In the genomic region with DNA sequence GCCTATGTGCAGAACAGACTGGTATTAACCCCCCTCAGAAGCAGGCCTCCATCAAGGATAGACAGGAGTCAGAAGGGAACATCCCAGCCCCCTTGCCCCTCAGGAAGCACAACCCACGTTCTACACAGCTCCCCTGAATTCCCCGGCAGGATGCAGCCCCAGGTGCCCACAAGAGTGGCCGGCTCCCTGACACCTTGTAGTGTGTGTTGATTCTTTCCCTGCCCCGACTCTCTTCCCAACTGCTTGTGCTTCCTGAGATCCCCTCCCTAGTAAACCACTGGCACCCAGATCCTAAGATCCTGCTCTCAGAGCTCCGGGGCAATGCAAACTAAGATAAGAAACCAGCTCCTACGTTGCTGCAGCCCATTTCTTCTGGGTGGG, we compare ENCODE assay signal across 9 cellular contexts. TPM values are rescaled to one million over a fixed set of nuclear protein-coding genes. Genes with fewer than 3 reads are reported as not detected.
DNase-seq lines count a peak whose midpoint lies in the region; ATAC-seq and TF ChIP-seq lines count a peak whose summit lies in the region.
"Had no signal": no experiment of that assay in that cellular context is flagged by ENCODE, and none has a peak within 500 bp of the region (broad histone marks: within the 10 kb centered on the region; RNA-seq: fewer than 3 reads in every experiment).

No MANE protein-coding gene starts in this region.

- H3K27me3 Mint-ChIP-seq in activated naive CD8-positive, alpha-beta T cell treated with anti-CD3 and anti-CD28 coated beads, Interleukin-2, amount 10 ng/mL, durations not matched to agents 7 days and 5 days: no peaks in the 10 kb centered on the region
- H3K27me3 Mint-ChIP-seq in naive B cell: no peaks in the 10 kb centered on the region

- intact Hi-C loops in left ventricle myocardium superior (cut with micrococcal nuclease): no loop called here
- intact Hi-C loops in Right ventricle myocardium superior (cut with DNase I): no loop called here
- intact Hi-C loops in uterus (cut with DNase I; ENCODE audit: low total_unique reads): no loop called here

- POLR2A ChIA-PET in activated naive CD8-positive, alpha-beta T cell treated with anti-CD3 and anti-CD28 coated beads, Interleukin-2, amount 10 ng/mL, durations not matched to agents 7 days and 5 days (lab: Charles Lee): interaction anchor here (0.8 to 3.9 kb wide), 7 partner anchors 9 to 54 kb away, joined by 3 to 20 read pairs (median 3); partner anchors contain the start of gene LITAF

- H3K9me3 Mint-ChIP-seq in activated naive CD8-positive, alpha-beta T cell treated with anti-CD3 and anti-CD28 coated beads, Interleukin-2, amount 10 ng/mL, durations not matched to agents 7 days and 5 days: peaks cover 3% of the 10 kb centered on the region
- H3K9me3 Mint-ChIP-seq in naive B cell: peaks cover 0 to 5% (median 0%) of the 10 kb centered on the region in 7 donors

- H3K27ac ChIP-seq in uterus: peak overlapping the region; percentile 56 to 73

- H3K4me3 Mint-ChIP-seq in activated naive CD8-positive, alpha-beta T cell treated with anti-CD3 and anti-CD28 coated beads, Interleukin-2, amount 10 ng/mL, durations not matched to agents 7 days and 5 days: peak overlapping the region; percentile 84
- H3K4me3 Mint-ChIP-seq in naive B cell: peak overlapping the region; percentile 21 to 90 (median 86)

- H3K36me3 ChIP-seq in uterus: no peaks in the 10 kb centered on the region

- ATAC-seq in left ventricle myocardium superior: peak; percentile 18
- no peak for ATAC-seq in Right ventricle myocardium superior (ENCODE audit: poor library complexity)
- ATAC-seq in activated naive CD8-positive, alpha-beta T cell treated with anti-CD3 and anti-CD28 coated beads, Interleukin-2, amount 10 ng/mL, durations not matched to agents 7 days and 5 days (ENCODE audit: low read depth): peak; percentile 6
- no peak for ATAC-seq in naive B cell (ENCODE audit: low read depth in 2 of 2)
- no peak for ATAC-seq in GM21390 (IDR thresholded peaks at IDR 0.05; ENCODE audit: unreplicated experiment)

- DNase-seq in left ventricle myocardium superior (no peak), Right ventricle myocardium superior (no peak), naive B cell (no peak), uterus (no peak), AG20443 (ENCODE audit: low spot score) (no peak), NCI-H1105 (lab: John Stamatoyannopoulos, UW) (no peak)
- DNase-seq in activated naive CD8-positive, alpha-beta T cell treated with anti-CD3 and anti-CD28 coated beads, Interleukin-2, amount 10 ng/mL, durations not matched to agents 7 days and 5 days: no peak
- DNase-seq: islet precursor cell had no signal

- H3K9me3 ChIP-seq in uterus: no peaks in the 10 kb centered on the region

- H3K4me1 Mint-ChIP-seq in activated naive CD8-positive, alpha-beta T cell treated with anti-CD3 and anti-CD28 coated beads, Interleukin-2, amount 10 ng/mL, durations not matched to agents 7 days and 5 days: peaks cover 44% of the 10 kb centered on the region
- peaks cover 44 to 69% (median 47%) of the 10 kb centered on the region in 3 donors for H3K4me1 Mint-ChIP-seq in naive B cell

- H3K27me3 ChIP-seq in uterus: no peaks in the 10 kb centered on the region

- peak overlapping the region; percentile 88 for H3K27ac Mint-ChIP-seq in activated naive CD8-positive, alpha-beta T cell treated with anti-CD3 and anti-CD28 coated beads, Interleukin-2, amount 10 ng/mL, durations not matched to agents 7 days and 5 days
- H3K27ac Mint-ChIP-seq in naive B cell: peak overlapping the region in 5 of 6 donors; percentile 6 to 96 (median 84)

- no peaks in the 10 kb centered on the region for H3K4me1 ChIP-seq in uterus

- peaks cover 4% of the 10 kb centered on the region for H3K36me3 Mint-ChIP-seq in activated naive CD8-positive, alpha-beta T cell treated with anti-CD3 and anti-CD28 coated beads, Interleukin-2, amount 10 ng/mL, durations not matched to agents 7 days and 5 days
- no peaks in the 10 kb centered on the region for H3K36me3 Mint-ChIP-seq in naive B cell

- peak overlapping the region in 1 of 2 donors; percentile 21 for H3K4me3 ChIP-seq in uterus

- TF ChIP-seq CTCF in uterus (IDR thresholded peaks at IDR 0.05): no peak

- TF ChIP-seq POLR2A in uterus (IDR thresholded peaks at IDR 0.05): no peak

RNA-seq across cellular contexts. Expression of gene LITAF, which starts 34.8 kb away (rescaled TPM):
- total RNA-seq in left ventricle myocardium superior: 70.8 TPM
- 74.3 TPM for total RNA-seq in Right ventricle myocardium superior
- total RNA-seq in activated naive CD8-positive, alpha-beta T cell treated with anti-CD3 and anti-CD28 coated beads, Interleukin-2, amount 10 ng/mL, durations not matched to agents 7 days and 5 days: 100 to 1,000 TPM; 109 TPM
- 100 to 1,000 TPM; 275 to 379 (median 304) TPM for polyA plus RNA-seq in naive B cell (ENCODE audit: low read depth in 6 of 6)
- 100 to 1,000 TPM in 1 of 4 donors, 10 to 100 TPM in 3; 46.9 to 163 (median 73.2) TPM for total RNA-seq in uterus

RNA-seq across cellular contexts. Expression of gene SNN, which starts 46.7 kb away (rescaled TPM):
- 22.4 TPM for total RNA-seq in left ventricle myocardium superior
- 28.3 TPM for total RNA-seq in Right ventricle myocardium superior
- total RNA-seq in activated naive CD8-positive, alpha-beta T cell treated with anti-CD3 and anti-CD28 coated beads, Interleukin-2, amount 10 ng/mL, durations not matched to agents 7 days and 5 days: 10 to 100 TPM; 30.1 to 31.8 TPM
- polyA plus RNA-seq in naive B cell (ENCODE audit: low read depth in 6 of 6): 10 to 100 TPM; 53.0 to 82.7 (median 67.7) TPM
- 10 to 100 TPM in 3 of 4 donors, 1 to 10 TPM in 1; 4.1 to 30.1 (median 23.0) TPM for total RNA-seq in uterus

Comparison
In these comparisons a context has a peak if more than half of its experiments do, and no peak if none do; other contexts are left out.
1. ATAC-seq: peak in left ventricle myocardium superior (single experiment) and activated naive CD8-positive, alpha-beta T cell treated with anti-CD3 and anti-CD28 coated beads, Interleukin-2, amount 10 ng/mL, durations not matched to agents 7 days and 5 days (single experiment); none in Right ventricle myocardium superior (single experiment), naive B cell (0 of 2) and GM21390 (single experiment).